Comparison of ENCODE assay signal across 8 cellular contexts in genomic region chr11:59668950-59669610, GRCh38. TPM values are rescaled to one million over a fixed set of nuclear protein-coding genes. Genes with fewer than 3 reads are reported as not detected.
DNase-seq lines count a peak whose midpoint lies in the region; ATAC-seq, FAIRE-seq and TF ChIP-seq lines count a peak whose summit lies in the region.

PATL1 (minus strand) TSS chr11:59669037; CDS start chr11:59668895, 142 bp downstream.

- H3K4me1 ChIP-seq in adrenal gland (replicated peaks in 1 of 2) (peaks cover 23 to 31% of the 10 kb centered on the region in 2 donors), heart left ventricle (peaks cover 6 to 41% (median 20%) of the 10 kb centered on the region in 12 donors)

- H3K4me1 Mint-ChIP-seq in type B pancreatic cell (ENCODE audit: unreplicated experiment), result peaks cover 26% of the 10 kb centered on the region

- peak; percentile 93 for DNase-seq in GM12892 (ENCODE audit: insufficient read length)
- peak; percentile 98 for DNase-seq in NCI-H146 (lab: John Stamatoyannopoulos, UW)
- peak; percentile 98 to 100 (median 99) for DNase-seq in T-helper 1 cell
- DNase-seq in adrenal gland, result peak; percentile 99 to 100 (median 100)
- peak; percentile 99 to 100 (median 100) for DNase-seq in heart left ventricle
- peak; percentile 99 for DNase-seq in pons (ENCODE audit: low spot score)
- peak; percentile 98 for DNase-seq in type B pancreatic cell (ENCODE audit: extremely low spot score, unreplicated experiment)

- H3K27ac Mint-ChIP-seq in type B pancreatic cell, result peak within 1 kb of the TSS; percentile 100

- H3K4me3 Mint-ChIP-seq in type B pancreatic cell, result peak within 1 kb of the TSS; percentile 98

- ATAC-seq in HG02852 (IDR thresholded peaks at IDR 0.05; ENCODE audit: unreplicated experiment), result peak; percentile 91
- ATAC-seq in heart left ventricle, result peak; percentile 97 to 99 (median 98)

- no peaks in the 10 kb centered on the region for H3K27me3 ChIP-seq in adrenal gland
- H3K27me3 ChIP-seq in heart left ventricle, result no peaks in the 10 kb centered on the region

- H3K36me3 ChIP-seq in adrenal gland (replicated peaks in 1 of 2) (peaks cover 0 to 27% of the 10 kb centered on the region in 2 donors), heart left ventricle (peaks cover 0 to 30% (median 27%) of the 10 kb centered on the region in 9 donors)

- FAIRE-seq in GM12892 (lab: Jason Lieb, UNC), result peak; percentile 98

- WGBS in adrenal gland, 4 donors, result 0% methylated on average over 34 to 68 of the region's 68 CpGs
- WGBS in heart left ventricle, 4 donors, result 0% methylated on average over 18 to 68 of the region's 68 CpGs

- peaks cover 14% of the 10 kb centered on the region for H3K36me3 Mint-ChIP-seq in type B pancreatic cell

- TF ChIP-seq CTCF in adrenal gland (IDR thresholded peaks at IDR 0.05), result no peak
- no peak for TF ChIP-seq CTCF in heart left ventricle (IDR thresholded peaks at IDR 0.05)
- no peak for TF ChIP-seq CTCF in type B pancreatic cell (conservative IDR thresholded peaks at IDR 0.05)

- H3K27me3 Mint-ChIP-seq in type B pancreatic cell, result no peaks in the 10 kb centered on the region

- intact Hi-C loops in adrenal gland (cut with DNase I), result loop anchor here in 1 of 2 donors (5.0 kb wide), 1 partner anchor 57 kb away; no protein-coding TSS in a partner anchor
- intact Hi-C loops in heart left ventricle (cut with DNase I), result loop anchor here in 6 of 10 donors (2.0 to 10.0 kb wide), 11 partner anchors 52 to 524 kb away; partner anchors contain the start of genes OSBP (in 4 of the 6) and FAM111A (in 1 of the 6)

- H3K9me3 Mint-ChIP-seq in type B pancreatic cell, result no peaks in the 10 kb centered on the region

- H3K4me3 ChIP-seq in adrenal gland (peak within 1 kb of the TSS; percentile 68 to 98 (median 88)), heart left ventricle (peak within 1 kb of the TSS; percentile 71 to 99 (median 90))

- H3K9me3 ChIP-seq in adrenal gland (replicated peaks in 1 of 3) (no peaks in the 10 kb centered on the region), heart left ventricle (no peaks in the 10 kb centered on the region)

- TF ChIP-seq POLR2A in GM12892 (IDR thresholded peaks at IDR 0.05; ENCODE audit: low read depth, low read length), result peak; percentile 76
- peak; percentile 74 to 95 for TF ChIP-seq POLR2A in adrenal gland (IDR thresholded peaks at IDR 0.05)
- TF ChIP-seq POLR2A in heart left ventricle (IDR thresholded peaks at IDR 0.05), result peak; percentile 9 to 89

- H3K27ac ChIP-seq in adrenal gland (peak within 1 kb of the TSS; percentile 92 to 99 (median 98)), heart left ventricle (peak within 1 kb of the TSS; percentile 82 to 99 (median 94))

RNA-seq across cellular contexts. Expression of gene PATL1, which starts in this region (rescaled TPM):
- polyA plus RNA-seq in GM12892 (2012; ENCODE audit: missing spikeins), result 31.9 TPM
- 10 to 100 TPM; 15.8 to 41.7 (median 24.2) TPM for total RNA-seq in adrenal gland
- polyA plus RNA-seq in adrenal gland, result 10 to 100 TPM; 10.3 to 55.9 (median 11.3) TPM
- total RNA-seq in heart left ventricle, result 10 to 100 TPM; 14.4 to 33.3 (median 24.8) TPM
- 10 to 100 TPM in 1 of 2 donors, 1 to 10 TPM in 1; 9.3 to 23.9 TPM for polyA plus RNA-seq in heart left ventricle
- total RNA-seq in type B pancreatic cell (ENCODE audit: low replicate concordance), result 35.0 and 37.4 TPM in 2 replicates

Comparison
In these comparisons a context has a peak if more than half of its experiments do, and no peak if none do; other contexts are left out.
1. Peak in every context shown above with its lines: DNase-seq, ATAC-seq, H3K4me3 ChIP-seq and H3K27ac ChIP-seq.